In genomic region chr6:33744895-33745546, GRCh38 we compare ENCODE assay signal across 10 cellular contexts. TPM values are rescaled to one million over a fixed set of nuclear protein-coding genes. Genes with fewer than 3 reads are reported as not detected.
A peak's percentile ranks its signal among the peaks of the same experiment; 100 is the strongest.
DNase-seq lines count a peak whose midpoint lies in the region; ATAC-seq and TF ChIP-seq lines count a peak whose summit lies in the region.
"Had no signal": no experiment of that assay in that cellular context is flagged by ENCODE, and none has a peak within 500 bp of the region (broad histone marks: within the 10 kb centered on the region; RNA-seq: fewer than 3 reads in every experiment).

No MANE protein-coding gene starts in this region.

- H3K27ac ChIP-seq in C4-2B = peak overlapping the region; percentile 30
- H3K27ac ChIP-seq in cingulate gyrus (ENCODE audit: low read depth, low read length) = peak overlapping the region; percentile 95
- peak overlapping the region; percentile 84 for H3K27ac ChIP-seq in muscle layer of colon (ENCODE audit: low read depth, low read length)
- H3K27ac ChIP-seq in ovary = no peak overlapping the region

- H3K9ac ChIP-seq in muscle layer of colon (ENCODE audit: low read length) = no peak overlapping the region

- DNase-seq in NCI-H1694 treated with DMSO at 0.1 percent for 48 hours (lab: John Stamatoyannopoulos, UW) = peak; percentile 84
- no peak for DNase-seq in glomerular visceral epithelial cell (ENCODE audit: extremely low spot score)
- no peak for DNase-seq in ovary
- no peak for DNase-seq in activated CD4-positive, alpha-beta T cell treated with anti-CD3 and anti-CD28 coated beads for 1 hour
- DNase-seq: cortex of kidney had no signal

- no peaks in the 10 kb centered on the region for H3K36me3 ChIP-seq in muscle layer of colon (ENCODE audit: insufficient read depth, low read length)
- H3K36me3 ChIP-seq in ovary = no peaks in the 10 kb centered on the region

- no peak for TF ChIP-seq EP300 in ovary (IDR thresholded peaks at IDR 0.05)

- intact Hi-C loops in ovary (cut with DNase I) = loop anchor here in 2 of 4 donors (10.0 kb wide), 1 partner anchor 410 kb away; no protein-coding TSS in a partner anchor

- TF ChIP-seq CTCF in C4-2B (conservative IDR thresholded peaks at IDR 0.05) (no peak), ovary (IDR thresholded peaks at IDR 0.05) (no peak)

- WGBS in ovary, 3 donors = 62 to 76% (median 74%) methylated on average over 13 of the region's 13 CpGs

- peaks cover 17% of the 10 kb centered on the region for H3K4me1 ChIP-seq in muscle layer of colon (ENCODE audit: insufficient read depth, low read length)
- H3K4me1 ChIP-seq in ovary (ENCODE audit: insufficient read depth) = peaks cover 2% of the 10 kb centered on the region

- H3K9me3 ChIP-seq in muscle layer of colon (ENCODE audit: low read length) (no peaks in the 10 kb centered on the region), ovary (no peaks in the 10 kb centered on the region)

- no peak for TF ChIP-seq POLR2A in ovary (IDR thresholded peaks at IDR 0.05)

- H3K27me3 ChIP-seq in muscle layer of colon (ENCODE audit: control insufficient read depth in 1 of 2, insufficient read depth in 2 of 2, low read length in 2 of 2) (no peaks in the 10 kb centered on the region), ovary (no peaks in the 10 kb centered on the region)

- H3K4me3 ChIP-seq in muscle layer of colon (ENCODE audit: low read depth in 1 of 2, low read length in 2 of 2) = no peak overlapping the region
- H3K4me3 ChIP-seq in ovary = no peak overlapping the region

- no peak for ATAC-seq in GM21528 (IDR thresholded peaks at IDR 0.05; ENCODE audit: low FRiP score, unreplicated experiment)

RNA-seq across cellular contexts. Expression of gene IP6K3, which starts 1.7 kb away (rescaled TPM):
- 1 to 10 TPM in 1 of 7 donors, under 1 TPM in 4, not detected in 2; 0.24 to 1.1 (median 0.43) TPM for total RNA-seq in ovary
- under 1 TPM; 0.11 to 0.22 TPM for polyA plus RNA-seq in ovary
- total RNA-seq: CD4-positive, CD25-positive, alpha-beta regulatory T cell had no signal
- polyA plus RNA-seq: CD4-positive, CD25-positive, alpha-beta regulatory T cell had no signal

RNA-seq across cellular contexts. Expression of gene UQCC2, which starts 33.5 kb away (rescaled TPM):
- total RNA-seq in ovary = 10 to 100 TPM in 6 of 7 donors, 1 to 10 TPM in 1; 9.1 to 65.2 (median 38.0) TPM
- polyA plus RNA-seq in ovary = 10 to 100 TPM; 28.7 to 52.4 TPM

RNA-seq across cellular contexts. Expression of gene LEMD2, which starts 43.9 kb away (rescaled TPM):
- total RNA-seq in ovary = 10 to 100 TPM; 43.6 to 66.8 (median 56.7) TPM
- 10 to 100 TPM; 41.7 to 59.2 TPM for polyA plus RNA-seq in ovary

RNA-seq across cellular contexts. Expression of gene MLN, which starts 58.8 kb away (rescaled TPM):
- total RNA-seq in ovary = not detected
- not detected for polyA plus RNA-seq in ovary
- total RNA-seq: CD4-positive, CD25-positive, alpha-beta regulatory T cell had no signal
- polyA plus RNA-seq: CD4-positive, CD25-positive, alpha-beta regulatory T cell had no signal

Comparison
In these comparisons a context has a peak if more than half of its experiments do, and no peak if none do; other contexts are left out.
1. H3K27ac ChIP-seq: peak in C4-2B (single experiment), cingulate gyrus (single experiment) and muscle layer of colon (single experiment); none in ovary (0 of 2).